1 cellular context compared by ENCODE assay signal in the genomic region with DNA sequence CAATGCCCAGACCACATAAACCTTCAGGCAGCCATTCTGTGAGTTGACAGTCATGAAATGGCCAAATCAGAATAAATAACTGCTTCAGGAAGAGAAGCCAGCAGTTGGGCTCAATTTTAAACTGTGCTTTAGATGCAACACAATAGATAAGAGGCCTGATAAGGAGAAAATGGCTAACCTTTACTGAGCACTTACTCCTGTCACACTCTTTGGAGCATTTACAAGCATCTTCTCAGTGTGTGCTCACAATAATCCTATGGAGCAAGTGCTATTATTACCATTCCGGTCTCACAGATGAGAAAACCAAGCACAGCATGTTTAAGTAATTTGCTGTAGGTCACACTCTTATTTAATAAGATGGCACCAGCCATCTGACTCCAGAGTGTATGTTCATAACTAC.
TF ChIP-seq lines count a peak whose summit lies in the region.

No MANE protein-coding gene starts in this region.

TF ChIP-seq in SK-N-SH, 30 proteins besides CTCF, POLR2A, EP300 and RAD21 (continued from another document):
- TF ChIP-seq, protein P1, sequence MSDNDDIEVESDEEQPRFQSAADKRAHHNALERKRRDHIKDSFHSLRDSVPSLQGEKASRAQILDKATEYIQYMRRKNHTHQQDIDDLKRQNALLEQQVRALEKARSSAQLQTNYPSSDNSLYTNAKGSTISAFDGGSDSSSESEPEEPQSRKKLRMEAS (IDR thresholded peaks at IDR 0.05; ENCODE audit: low read depth) = no peak
- TF ChIP-seq JUND (IDR thresholded peaks at IDR 0.05) (no peak), NRF1 (IDR thresholded peaks at IDR 0.05; ENCODE audit: low read depth, low read length) (no peak), FOXJ3 (CRISPR knock-in tag; IDR thresholded peaks at IDR 0.05) (no peak), FOXM1 (IDR thresholded peaks at IDR 0.05; ENCODE audit: low read depth) (no peak), FOSL2 (IDR thresholded peaks at IDR 0.05; ENCODE audit: borderline replicate concordance, low read depth) (no peak), EZH2phosphoT487 (IDR thresholded peaks at IDR 0.05; ENCODE audit: borderline replicate concordance, low read depth) (no peak), TEAD4 (IDR thresholded peaks at IDR 0.05; ENCODE audit: borderline replicate concordance, insufficient read depth) (no peak), TCF12 (IDR thresholded peaks at IDR 0.05) (no peak), MEF2A (IDR thresholded peaks at IDR 0.05; ENCODE audit: borderline replicate concordance, low read depth) (no peak), POLR2AphosphoS5 (IDR thresholded peaks at IDR 0.05; ENCODE audit: low read depth, low read length) (no peak)
- TF ChIP-seq, protein P2, sequence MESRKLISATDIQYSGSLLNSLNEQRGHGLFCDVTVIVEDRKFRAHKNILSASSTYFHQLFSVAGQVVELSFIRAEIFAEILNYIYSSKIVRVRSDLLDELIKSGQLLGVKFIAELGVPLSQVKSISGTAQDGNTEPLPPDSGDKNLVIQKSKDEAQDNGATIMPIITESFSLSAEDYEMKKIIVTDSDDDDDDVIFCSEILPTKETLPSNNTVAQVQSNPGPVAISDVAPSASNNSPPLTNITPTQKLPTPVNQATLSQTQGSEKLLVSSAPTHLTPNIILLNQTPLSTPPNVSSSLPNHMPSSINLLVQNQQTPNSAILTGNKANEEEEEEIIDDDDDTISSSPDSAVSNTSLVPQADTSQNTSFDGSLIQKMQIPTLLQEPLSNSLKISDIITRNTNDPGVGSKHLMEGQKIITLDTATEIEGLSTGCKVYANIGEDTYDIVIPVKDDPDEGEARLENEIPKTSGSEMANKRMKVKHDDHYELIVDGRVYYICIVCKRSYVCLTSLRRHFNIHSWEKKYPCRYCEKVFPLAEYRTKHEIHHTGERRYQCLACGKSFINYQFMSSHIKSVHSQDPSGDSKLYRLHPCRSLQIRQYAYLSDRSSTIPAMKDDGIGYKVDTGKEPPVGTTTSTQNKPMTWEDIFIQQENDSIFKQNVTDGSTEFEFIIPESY (IDR thresholded peaks at IDR 0.05; ENCODE audit: borderline replicate concordance, low read depth) = no peak
